13 cellular contexts compared by ENCODE assay signal in genomic region chr17:3983945-3984484, GRCh38. TPM values are rescaled to one million over a fixed set of nuclear protein-coding genes. Genes with fewer than 3 reads are reported as not detected.
DNase-seq lines count a peak whose midpoint lies in the region; ATAC-seq and TF ChIP-seq lines count a peak whose summit lies in the region.
"Had no signal": no experiment of that assay in that cellular context is flagged by ENCODE, and none has a peak within 500 bp of the region (broad histone marks: within the 10 kb centered on the region; RNA-seq: fewer than 3 reads in every experiment).

No MANE protein-coding gene starts in this region.

- H3K4me1 ChIP-seq in BLaER1, result peaks cover 38% of the 10 kb centered on the region

- peak overlapping the region; percentile 66 for H3K4me2 ChIP-seq in BLaER1

- H3K36me3 ChIP-seq in BLaER1 (no peaks in the 10 kb centered on the region), brain microvascular endothelial cell (replicated peaks) (no peaks in the 10 kb centered on the region)
- H3K36me3 ChIP-seq: ascending aorta, SJSA1 had no signal

- no peaks in the 10 kb centered on the region for H4K20me1 ChIP-seq in BLaER1

- TF ChIP-seq CTCF in brain microvascular endothelial cell (IDR thresholded peaks at IDR 0.05; ENCODE audit: low read depth, low read length, missing control alignments), result no peak

- H3K4me3 ChIP-seq in BLaER1, result no peak overlapping the region
- no peak overlapping the region for H3K4me3 ChIP-seq in brain microvascular endothelial cell (ENCODE audit: low read depth, low read length)
- H3K4me3 ChIP-seq: ascending aorta, SJSA1 had no signal

- ATAC-seq in HG03521 (IDR thresholded peaks at IDR 0.05; ENCODE audit: unreplicated experiment), result no peak

- in situ Hi-C loops in KBM-7 (cut with MboI; ENCODE audit: low pct_unique_long_range_greater_than_20kb, low sequenced_read_pairs) (no loop called here), brain microvascular endothelial cell (cut with HindIII; ENCODE audit: low pct_ligation_motif_present, low sequenced_read_pairs) (no loop called here)

- no peaks in the 10 kb centered on the region for H3K27me3 ChIP-seq in BLaER1
- H3K27me3 ChIP-seq in brain microvascular endothelial cell (replicated peaks), result no peaks in the 10 kb centered on the region
- H3K27me3 ChIP-seq: ascending aorta, SJSA1 had no signal

- H3K9ac ChIP-seq in BLaER1, result no peak overlapping the region

- DNase-seq in KBM-7, result peak; percentile 80
- peak; percentile 58 for DNase-seq in brain microvascular endothelial cell
- peak; percentile 41 for DNase-seq in left kidney (ENCODE audit: low read depth, low spot score)
- DNase-seq in middle frontal gyrus (ENCODE audit: extremely low spot score, low spot score), result no peak
- DNase-seq in occipital lobe (lab: John Stamatoyannopoulos, UW), result no peak
- DNase-seq in SK-N-DZ (ENCODE audit: low spot score), result no peak
- DNase-seq: C1 segment of cervical spinal cord, naive B cell, NCI-H1930 had no signal

- H3K27ac ChIP-seq in BLaER1 (peak overlapping the region; percentile 18; the same call in 1 of the 2 replicates), brain microvascular endothelial cell (no peak overlapping the region)
- H3K27ac ChIP-seq: ascending aorta, SJSA1 had no signal

- H3K9me3 ChIP-seq in BLaER1, result peaks cover 9% of the 10 kb centered on the region; the same call in 1 of the 2 replicates
- H3K9me3 ChIP-seq: SJSA1 had no signal

RNA-seq across cellular contexts. Expression of gene ATP2A3, which starts 19.8 kb away (rescaled TPM):
- 1.2 TPM for total RNA-seq in occipital lobe
- 0.67 and 1.9 TPM in 2 replicates for polyA plus RNA-seq in SK-N-DZ (2014; cell fraction: cytosol; rRNA removed)
- 0.70 and 0.73 TPM in 2 replicates for polyA plus RNA-seq in SK-N-DZ (2014; cell fraction: nucleus; rRNA removed)

Comparison
In these comparisons a context has a peak if more than half of its experiments do, and no peak if none do; other contexts are left out.
1. DNase-seq: peak in KBM-7 (single experiment), brain microvascular endothelial cell (single experiment) and left kidney (single experiment); none in middle frontal gyrus (single experiment), occipital lobe (single experiment) and SK-N-DZ (single experiment).